In genomic region chr11:74057251-74058151, GRCh38 we compare ENCODE assay signal across 12 cellular contexts. TPM values are rescaled to one million over a fixed set of nuclear protein-coding genes. Genes with fewer than 3 reads are reported as not detected.
DNase-seq lines count a peak whose midpoint lies in the region; ATAC-seq and TF ChIP-seq lines count a peak whose summit lies in the region.
"Had no signal": no experiment of that assay in that cellular context is flagged by ENCODE, and none has a peak within 500 bp of the region (broad histone marks: within the 10 kb centered on the region; RNA-seq: fewer than 3 reads in every experiment).

No MANE protein-coding gene starts in this region.

- H3K79me2 ChIP-seq in PC-9 (ENCODE audit: low read depth), result no peaks in the 10 kb centered on the region

- DNase-seq in H4 (ENCODE audit: low spot score) (peak; percentile 19), PC-9 (peak in 1 of 2 experiments; percentile 62), dermis blood vessel endothelial cell (peak; percentile 58), myocyte (ENCODE audit: low read depth) (peak; percentile 22), mesenteric fat pad (ENCODE audit: low spot score) (no peak), lower leg skin (ENCODE audit: low spot score in 2 of 2) (no peak), right cardiac atrium (no peak)
- DNase-seq: activated CD4-positive, alpha-beta T cell treated with anti-CD3 and anti-CD28 coated beads for 4 hours; CD4-positive, CD25-positive, alpha-beta regulatory T cell; NCI-H2171; posterior cingulate gyrus had no signal

- H3K9me2 ChIP-seq in PC-9 (ENCODE audit: insufficient read depth), result no peaks in the 10 kb centered on the region

- H4K20me1 ChIP-seq in PC-9 (ENCODE audit: insufficient read depth), result no peaks in the 10 kb centered on the region

- H3K4me2 ChIP-seq in PC-9, result peak overlapping the region; percentile 12

- no peak overlapping the region for H2AFZ ChIP-seq in PC-9

- peaks cover 6% of the 10 kb centered on the region; the same call in 1 of the 2 replicates for H3F3A ChIP-seq in PC-9 (ENCODE audit: insufficient read depth, low read depth)

- H3K4me1 ChIP-seq in PC-9 (replicated peaks; ENCODE audit: insufficient read depth) (peaks cover 33% of the 10 kb centered on the region), right cardiac atrium (ENCODE audit: control insufficient read depth, insufficient read depth, low read length) (no peaks in the 10 kb centered on the region)

- no TSS peak for BruUV-seq in PC-9 (replicated peaks; lab: Mats Ljungman, UMichigan)

- no peak overlapping the region for H3K4me3 ChIP-seq in PC-9
- H3K4me3 ChIP-seq in lower leg skin (ENCODE audit: low read depth, poor library complexity, severe bottlenecking), result no peak overlapping the region
- H3K4me3 ChIP-seq in right cardiac atrium (ENCODE audit: low read length), result no peak overlapping the region

- H3K27ac ChIP-seq in PC-9, result peak overlapping the region; percentile 72
- H3K27ac ChIP-seq in right cardiac atrium (ENCODE audit: low read length), result no peak overlapping the region

- intact Hi-C loops in PC-9 (cut with micrococcal nuclease; ENCODE audit: unreplicated experiment) (no loop called here), lower leg skin (cut with DNase I; ENCODE audit: low total_unique reads) (no loop called here), right cardiac atrium (cut with DNase I) (no loop called here)

- H3K9me3 ChIP-seq in PC-9 (ENCODE audit: insufficient read depth, low read depth), result no peaks in the 10 kb centered on the region
- no peaks in the 10 kb centered on the region for H3K9me3 ChIP-seq in right cardiac atrium (ENCODE audit: control insufficient read depth, low read length)

- CTCF ChIA-PET in PC-9 (lab: Charles Lee), result interaction anchor here (0.6 kb wide), 1 partner anchor 12 kb away, joined by 3 read pairs; no protein-coding TSS in a partner anchor

- no peaks in the 10 kb centered on the region for H3K27me3 ChIP-seq in PC-9 (ENCODE audit: insufficient read depth, low read depth)
- H3K27me3 ChIP-seq in right cardiac atrium (ENCODE audit: control insufficient read depth, insufficient read depth), result no peaks in the 10 kb centered on the region

- no peak for TF ChIP-seq CTCF in PC-9 (conservative IDR thresholded peaks at IDR 0.05)
- no peak for TF ChIP-seq CTCF in lower leg skin (IDR thresholded peaks at IDR 0.05)

- 89 to 90% methylated on average over 8 of the region's 8 CpGs for WGBS in lower leg skin, 2 donors
- WGBS in right cardiac atrium, result 83% methylated on average over 8 of the region's 8 CpGs

- TF ChIP-seq POLR2A in lower leg skin (IDR thresholded peaks at IDR 0.05), result no peak

- POLR2A ChIA-PET in PC-9 (lab: Charles Lee; ENCODE audit: unreplicated experiment), result interaction anchor here (0.7 kb wide), 1 partner anchor 38 kb away, joined by 9 read pairs; no protein-coding TSS in a partner anchor

- ATAC-seq in GM21381 (IDR thresholded peaks at IDR 0.05; ENCODE audit: unreplicated experiment) (no peak), right cardiac atrium (no peak)

- peaks cover 9% of the 10 kb centered on the region; the same call in 1 of the 2 replicates for H3K36me3 ChIP-seq in PC-9 (ENCODE audit: low read depth)

RNA-seq across cellular contexts. Expression of gene UCP3, which starts 48.6 kb away (rescaled TPM):
- total RNA-seq in H4 (2014; rRNA removed; shearing (Covaris generic)), result not detected in 2 replicates
- total RNA-seq in PC-9 (2021), result 2.0 and 2.4 TPM in 2 replicates
- total RNA-seq in dermis blood vessel endothelial cell, result 0.28 and 0.34 TPM in 2 replicates
- 0.62 and 2.6 TPM in 2 replicates for total RNA-seq in myocyte
- polyA plus RNA-seq in myocyte (2012), result 1.8 TPM
- total RNA-seq in mesenteric fat pad, result 2.7 TPM
- 1 to 10 TPM in 3 of 4 donors, under 1 TPM in 1; 0.68 to 6.4 (median 3.6) TPM for total RNA-seq in lower leg skin
- 1 to 10 TPM; 1.6 to 2.5 (median 1.9) TPM for total RNA-seq in right cardiac atrium
- 2.0 TPM for polyA plus RNA-seq in right cardiac atrium

Comparison
In these comparisons a context has a peak if more than half of its experiments do, and no peak if none do; other contexts are left out.
1. DNase-seq: peak in H4 (single experiment), dermis blood vessel endothelial cell (single experiment) and myocyte (single experiment); none in mesenteric fat pad (single experiment), lower leg skin (0 of 2) and right cardiac atrium (0 of 3).